ENCODE assay signal across 14 cellular contexts in genomic region chr11:3866836-3867208, GRCh38. TPM values are rescaled to one million over a fixed set of nuclear protein-coding genes. Genes with fewer than 3 reads are reported as not detected.
A peak's percentile ranks its signal among the peaks of the same experiment; 100 is the strongest.
DNase-seq lines count a peak whose midpoint lies in the region; ATAC-seq and TF ChIP-seq lines count a peak whose summit lies in the region.
"Had no signal": no experiment of that assay in that cellular context is flagged by ENCODE, and none has a peak within 500 bp of the region (broad histone marks: within the 10 kb centered on the region; RNA-seq: fewer than 3 reads in every experiment).

No MANE protein-coding gene starts in this region.

- POLR2A ChIA-PET in activated CD4-positive, alpha-beta T cell treated with anti-CD3 and anti-CD28 coated beads for 36 hours (lab: Charles Lee) = interaction anchor here (1.0 to 1.9 kb wide), 2 partner anchors 12 to 17 kb away, joined by 4 to 9 read pairs; partner anchors contain the start of gene STIM1
- POLR2A ChIA-PET in T-cell (lab: Charles Lee) = interaction anchor here in 1 of 2 donors (0.7 kb wide), 1 partner anchor 39 kb away, joined by 3 read pairs; no protein-coding TSS in a partner anchor

- H3K4me2 ChIP-seq in hepatocyte = no peak overlapping the region

- in situ Hi-C loops in GM13977 (cut with MboI; ENCODE audit: low pct_unique_long_range_greater_than_20kb, low sequenced_read_pairs, unreplicated experiment) = no loop called here

- DNase-seq in activated CD4-positive, alpha-beta T cell treated with anti-CD3 and anti-CD28 coated beads for 36 hours = no peak
- DNase-seq in activated CD4-positive, alpha-beta T cell treated with anti-CD3 and anti-CD28 coated beads, Interleukin-2, amount 50 U/mL, for 48 hours = no peak
- DNase-seq in T-cell (no peak), hepatocyte (ENCODE audit: low spot score) (no peak), GM13977 (ENCODE audit: low spot score) (no peak), germinal center (ENCODE audit: low spot score) (no peak)
- DNase-seq: GOT3, mammary epithelial cell, NCI-H1436 treated with DMSO at 0.1 percent for 48 hours, NCI-H69, SJCRH30 had no signal

- intact Hi-C loops in activated CD4-positive, alpha-beta T cell treated with anti-CD3 and anti-CD28 coated beads for 36 hours (cut with DNase I, micrococcal nuclease) = loop anchor here in 1 of 2 experiments (2.0 kb wide), 1 partner anchor 38 kb away; no protein-coding TSS in a partner anchor

- H3K4me3 ChIP-seq in hepatocyte = no peak overlapping the region
- no peak overlapping the region for H3K4me3 ChIP-seq in skeletal muscle tissue (ENCODE audit: low read length in 3 of 3)
- H3K4me3 ChIP-seq: SJCRH30, tibial nerve had no signal

- no peaks in the 10 kb centered on the region for H3K9me2 ChIP-seq in hepatocyte (replicated peaks; ENCODE audit: insufficient read depth)

- no peak overlapping the region for H2AFZ ChIP-seq in hepatocyte

- CTCF ChIA-PET in activated CD4-positive, alpha-beta T cell treated with anti-CD3 and anti-CD28 coated beads for 36 hours (lab: Charles Lee) = interaction anchor here (1.2 to 3.8 kb wide), 4 partner anchors 12 to 206 kb away, joined by 4 to 18 read pairs (median 13); partner anchors contain the start of gene STIM1
- CTCF ChIA-PET in T-cell (lab: Charles Lee) = interaction anchor here (0.7 to 3.6 kb wide), 6 partner anchors 12 to 48 kb away, joined by 3 to 14 read pairs (median 6); partner anchors contain the start of gene STIM1 (in 1 of the 2)

- H3K9me3 ChIP-seq in hepatocyte (ENCODE audit: low read depth) (no peaks in the 10 kb centered on the region), skeletal muscle tissue (ENCODE audit: control insufficient read depth in 3 of 3, low read length in 3 of 3) (no peaks in the 10 kb centered on the region)
- H3K9me3 ChIP-seq: SJCRH30, tibial nerve had no signal

- H3K4me3 Mint-ChIP-seq in activated CD4-positive, alpha-beta T cell treated with anti-CD3 and anti-CD28 coated beads for 36 hours = peak overlapping the region; percentile 25
- peak overlapping the region in 1 of 3 donors; percentile 58 for H3K4me3 Mint-ChIP-seq in T-cell

- peaks cover 92% of the 10 kb centered on the region for H3K4me1 Mint-ChIP-seq in activated CD4-positive, alpha-beta T cell treated with anti-CD3 and anti-CD28 coated beads for 36 hours
- peaks cover 91 to 97% (median 92%) of the 10 kb centered on the region in 3 donors for H3K4me1 Mint-ChIP-seq in T-cell

- no peaks in the 10 kb centered on the region for H3K27me3 ChIP-seq in hepatocyte
- H3K27me3 ChIP-seq in skeletal muscle tissue (ENCODE audit: control insufficient read depth in 3 of 3, insufficient read depth in 3 of 3, low read length in 3 of 3) = no peaks in the 10 kb centered on the region
- H3K27me3 ChIP-seq: SJCRH30, tibial nerve had no signal

- H3K27ac ChIP-seq in hepatocyte (peak overlapping the region; percentile 26), skeletal muscle tissue (ENCODE audit: low read depth, low read length) (peak overlapping the region; percentile 70)
- H3K27ac ChIP-seq: SJCRH30 had no signal

- no peaks in the 10 kb centered on the region for H3K9me3 Mint-ChIP-seq in activated CD4-positive, alpha-beta T cell treated with anti-CD3 and anti-CD28 coated beads for 36 hours (ENCODE audit: low read depth)
- H3K9me3 Mint-ChIP-seq in T-cell = no peaks in the 10 kb centered on the region

- no peaks in the 10 kb centered on the region for H3K36me3 ChIP-seq in hepatocyte (replicated peaks; ENCODE audit: insufficient read depth, low read depth)
- no peaks in the 10 kb centered on the region for H3K36me3 ChIP-seq in skeletal muscle tissue (ENCODE audit: control insufficient read depth in 3 of 3, insufficient read depth in 3 of 3, low read length in 3 of 3)
- H3K36me3 ChIP-seq: SJCRH30, tibial nerve had no signal

- TF ChIP-seq CTCF in hepatocyte (IDR thresholded peaks at IDR 0.05; ENCODE audit: poor library complexity) = no peak
- TF ChIP-seq CTCF in GM13977 (IDR thresholded peaks at IDR 0.05; ENCODE audit: extremely low read depth, insufficient read depth, missing control alignments) = no peak

- peaks cover 79% of the 10 kb centered on the region for H3K79me2 ChIP-seq in hepatocyte

- H3K4me1 ChIP-seq in hepatocyte (ENCODE audit: insufficient read depth) = peaks cover 24% of the 10 kb centered on the region
- peaks cover 47 to 64% (median 49%) of the 10 kb centered on the region in 3 donors for H3K4me1 ChIP-seq in skeletal muscle tissue (ENCODE audit: control insufficient read depth in 3 of 3, insufficient read depth in 3 of 3, low read length in 3 of 3)
- H3K4me1 ChIP-seq: SJCRH30 had no signal

- no peaks in the 10 kb centered on the region for H4K20me1 ChIP-seq in hepatocyte (ENCODE audit: insufficient read depth, poor library complexity, severe bottlenecking)

- H3K27me3 Mint-ChIP-seq in activated CD4-positive, alpha-beta T cell treated with anti-CD3 and anti-CD28 coated beads for 36 hours = no peaks in the 10 kb centered on the region
- no peaks in the 10 kb centered on the region for H3K27me3 Mint-ChIP-seq in T-cell

- H3K36me3 Mint-ChIP-seq in activated CD4-positive, alpha-beta T cell treated with anti-CD3 and anti-CD28 coated beads for 36 hours (ENCODE audit: low read depth) = peaks cover 14% of the 10 kb centered on the region
- peaks cover 9% of the 10 kb centered on the region for H3K36me3 Mint-ChIP-seq in T-cell

- ATAC-seq in activated CD4-positive, alpha-beta T cell treated with anti-CD3 and anti-CD28 coated beads for 36 hours = no peak
- ATAC-seq in T-cell (replicated peaks in 1 of 4) (no peak), HG02973 (IDR thresholded peaks at IDR 0.05; ENCODE audit: unreplicated experiment) (no peak)

- H3K27ac Mint-ChIP-seq in activated CD4-positive, alpha-beta T cell treated with anti-CD3 and anti-CD28 coated beads for 36 hours = peak overlapping the region; percentile 92
- H3K27ac Mint-ChIP-seq in T-cell = peak overlapping the region; percentile 83 to 92

- peak overlapping the region in 1 of 3 donors; percentile 70 for H3K9ac ChIP-seq in skeletal muscle tissue (ENCODE audit: low read depth in 1 of 3, low read length in 3 of 3)

RNA-seq across cellular contexts. Expression of gene STIM1, which starts 11.4 kb away (rescaled TPM):
- 10 to 100 TPM; 60.0 to 62.6 TPM for total RNA-seq in activated CD4-positive, alpha-beta T cell treated with anti-CD3 and anti-CD28 coated beads for 36 hours
- total RNA-seq in T-cell (100 to 1,000 TPM in 2 of 5 donors, 10 to 100 TPM in 3; 87.6 to 139 (median 94.5) TPM), hepatocyte (19.6 and 20.1 TPM in 2 replicates), skeletal muscle tissue (54.8 TPM)
- 14.7 and 18.5 TPM in 2 replicates for polyA plus RNA-seq in hepatocyte

RNA-seq across cellular contexts. Expression of gene RHOG, which starts 26.1 kb away (rescaled TPM):
- 100 to 1,000 TPM; 157 to 180 TPM for total RNA-seq in activated CD4-positive, alpha-beta T cell treated with anti-CD3 and anti-CD28 coated beads for 36 hours
- total RNA-seq in T-cell (100 to 1,000 TPM in 4 of 5 donors, 10 to 100 TPM in 1; 88.1 to 108 (median 106) TPM), hepatocyte (18.0 and 18.4 TPM in 2 replicates), skeletal muscle tissue (1.6 TPM)
- 36.9 and 44.4 TPM in 2 replicates for polyA plus RNA-seq in hepatocyte

RNA-seq across cellular contexts. Expression of gene PGAP2, which starts 58.5 kb away (rescaled TPM):
- total RNA-seq in activated CD4-positive, alpha-beta T cell treated with anti-CD3 and anti-CD28 coated beads for 36 hours = 10 to 100 TPM; 33.6 to 39.2 TPM
- total RNA-seq in T-cell (10 to 100 TPM; 22.5 to 28.2 (median 24.6) TPM), hepatocyte (19.0 and 20.3 TPM in 2 replicates), skeletal muscle tissue (8.9 TPM)
- polyA plus RNA-seq in hepatocyte = 35.5 and 37.6 TPM in 2 replicates
